In the genomic region with DNA sequence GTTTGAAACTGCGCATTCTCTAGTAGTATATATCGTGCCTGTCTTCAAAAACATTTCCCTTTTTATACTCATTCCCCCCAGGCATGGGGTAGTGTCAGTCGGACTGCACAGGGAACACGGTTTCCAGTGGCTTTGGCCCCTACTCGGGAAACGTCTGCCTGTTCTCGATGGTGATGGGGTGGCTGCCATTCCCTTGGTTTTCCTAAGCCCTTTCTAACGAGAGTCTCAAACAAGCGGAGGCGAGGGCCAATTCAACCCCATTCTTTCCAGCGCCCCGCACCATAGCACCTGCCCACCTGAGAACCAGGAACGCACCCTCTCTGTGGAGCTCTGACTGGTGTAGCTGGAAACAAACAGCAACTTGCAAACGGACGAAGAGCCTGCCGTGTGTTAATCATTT, we compare ENCODE assay signal across 17 cellular contexts.
A peak's percentile ranks its signal among the peaks of the same experiment; 100 is the strongest.
DNase-seq lines count a peak whose midpoint lies in the region; ATAC-seq, FAIRE-seq and TF ChIP-seq lines count a peak whose summit lies in the region.
"Had no signal": no experiment of that assay in that cellular context is flagged by ENCODE, and none has a peak within 500 bp of the region (broad histone marks: within the 10 kb centered on the region; RNA-seq: fewer than 3 reads in every experiment).

No MANE protein-coding gene starts in this region.

- CTCF ChIA-PET in HepG2 (lab: Yijun Ruan, JAX; ENCODE audit: low intra/inter-chr PET ratio, low total read pairs) = no interaction called here

- TF ChIP-seq POLR2A in HepG2 (IDR thresholded peaks at IDR 0.05; ENCODE audit: insufficient read depth in 1 of 2, low read depth in 2 of 2, low read length in 2 of 2) = no peak; a peak in 1 of 4 replicates
- TF ChIP-seq POLR2A in right lobe of liver (IDR thresholded peaks at IDR 0.05) = no peak

- H4K20me1 ChIP-seq in HepG2 (ENCODE audit: insufficient read depth, low read length) (peaks cover 30% of the 10 kb centered on the region), osteoblast (ENCODE audit: insufficient read depth, low read length) (no peaks in the 10 kb centered on the region)

- H3K4me2 ChIP-seq in HepG2 (ENCODE audit: low read depth, low read length) = no peak overlapping the region
- no peak overlapping the region for H3K4me2 ChIP-seq in osteoblast (ENCODE audit: insufficient read depth, low read length)
- H3K4me2 ChIP-seq: PC-9, SK-N-SH had no signal

- DNase-seq in HepG2 (ENCODE audit: low spot score) (no peak), right lobe of liver (no peak), endodermal cell (no peak), osteoblast (ENCODE audit: insufficient read length, low spot score, missing footprints) (peak; percentile 22), ureter (ENCODE audit: low spot score) (no peak), islet precursor cell (no peak), HuH-7 (ENCODE audit: low spot score) (no peak)
- DNase-seq: activated gamma-delta T cell treated with Interleukin-2 at 50 U/mL for 16 hours; Calu3; KBM-7; NCI-H2081 treated with DMSO at 0.1 percent for 48 hours; NCI-H526 treated with DMSO at 0.1 percent for 48 hours; PC-9; SK-N-SH; stimulated activated naive CD4-positive, alpha-beta T cell treated with Interleukin-2 at 50 U/mL for 16 hours had no signal

- BruUV-seq in HepG2 (replicated peaks; lab: Mats Ljungman, UMichigan) = TSS peak; percentile 10

- H3K9ac ChIP-seq in HepG2 (ENCODE audit: insufficient read depth, low read depth, low read length) (no peak overlapping the region), endodermal cell (ENCODE audit: extremely low read depth, low read length, poor library complexity, severe bottlenecking) (no peak overlapping the region)
- H3K9ac ChIP-seq: SK-N-SH had no signal

- ATAC-seq in HepG2 (no peak), right lobe of liver (no peak), HG03280 (IDR thresholded peaks at IDR 0.05; ENCODE audit: unreplicated experiment) (no peak)
- ATAC-seq: GM12878 had no signal

- H3K27me3 Mint-ChIP-seq in endodermal cell (ENCODE audit: insufficient read depth) = no peaks in the 10 kb centered on the region

- H3K4me1 ChIP-seq in HepG2 (ENCODE audit: insufficient read depth, low read length) (peaks cover 23% of the 10 kb centered on the region), right lobe of liver (no peaks in the 10 kb centered on the region), endodermal cell (ENCODE audit: control insufficient read depth, insufficient read depth, low read length) (peaks cover 15% of the 10 kb centered on the region), osteoblast (ENCODE audit: insufficient read depth, low read length) (peaks cover 44% of the 10 kb centered on the region)

- WGBS in HepG2 (ENCODE audit: low lambda C conversion rate) = 96% methylated on average over 16 of the region's 16 CpGs
- WGBS in right lobe of liver (ENCODE audit: insufficient coverage, low coverage, low lambda C conversion rate, missing lambda C conversion rate) = 82% methylated on average over 13 of the region's 16 CpGs
- 91 to 97% methylated on average over 11 to 16 of the region's 16 CpGs for WGBS in endodermal cell (ENCODE audit: insufficient coverage in 1 of 2, insufficient read length in 1 of 2), 2 experiments

- no peak overlapping the region for H3K27ac ChIP-seq in HepG2 (ENCODE audit: extremely low read length, insufficient read depth, low read length)
- H3K27ac ChIP-seq in right lobe of liver = no peak overlapping the region
- no peak overlapping the region for H3K27ac ChIP-seq in endodermal cell (ENCODE audit: low read depth, low read length)
- peak overlapping the region; percentile 96 for H3K27ac ChIP-seq in osteoblast (ENCODE audit: low read depth, low read length)
- H3K27ac ChIP-seq: PC-9 had no signal

- no peaks in the 10 kb centered on the region for H3K9me3 ChIP-seq in HepG2 (ENCODE audit: low read length)
- no peaks in the 10 kb centered on the region for H3K9me3 ChIP-seq in right lobe of liver
- H3K9me3 ChIP-seq in endodermal cell (ENCODE audit: control insufficient read depth, low read length) = no peaks in the 10 kb centered on the region
- H3K9me3 ChIP-seq in osteoblast (ENCODE audit: low read depth, low read length) = no peaks in the 10 kb centered on the region
- H3K9me3 ChIP-seq: SK-N-SH had no signal

- no peak for TF ChIP-seq RAD21 in HepG2 (CRISPR knock-in tag; IDR thresholded peaks at IDR 0.05)

- no peaks in the 10 kb centered on the region for H3K9me3 Mint-ChIP-seq in endodermal cell

- intact Hi-C loops in HepG2 (cut with micrococcal nuclease; ENCODE audit: unreplicated experiment) = loop anchor here (5.0 kb wide), 2 partner anchors 203 to 592 kb away; no protein-coding TSS in a partner anchor
- intact Hi-C loops in right lobe of liver (cut with DNase I) = loop anchor here (10.0 kb wide), 2 partner anchors 206 to 414 kb away; no protein-coding TSS in a partner anchor

- in situ Hi-C loops in HepG2 (cut with HindIII; ENCODE audit: extremely low pct_ligation_motif_present, low pct_unique_long_range_greater_than_20kb) = loop anchor here (10.0 to 25.0 kb wide), 2 partner anchors 206 to 587 kb away; no protein-coding TSS in a partner anchor

- no peaks in the 10 kb centered on the region for H3K27me3 ChIP-seq in HepG2 (ENCODE audit: control insufficient read depth in 1 of 2, insufficient read depth in 2 of 2, low read length in 2 of 2)
- no peaks in the 10 kb centered on the region for H3K27me3 ChIP-seq in right lobe of liver
- no peaks in the 10 kb centered on the region for H3K27me3 ChIP-seq in endodermal cell (ENCODE audit: control insufficient read depth, insufficient read depth, low read length, poor library complexity, severe bottlenecking)
- no peaks in the 10 kb centered on the region for H3K27me3 ChIP-seq in osteoblast (ENCODE audit: insufficient read depth, low read length)

- H3K27ac Mint-ChIP-seq in endodermal cell = peak overlapping the region; percentile 71

- peaks cover 34% of the 10 kb centered on the region for H3K4me1 Mint-ChIP-seq in endodermal cell

- no peak overlapping the region for H3K4me3 Mint-ChIP-seq in endodermal cell

- peaks cover 55% of the 10 kb centered on the region for H3K36me3 Mint-ChIP-seq in endodermal cell (ENCODE audit: low read depth)

- H3K36me3 ChIP-seq in HepG2 (replicated peaks in 1 of 2; ENCODE audit: control insufficient read depth in 1 of 2, insufficient read depth in 2 of 2, low read length in 2 of 2) = peaks cover 29 to 64% of the 10 kb centered on the region in 2 experiments
- H3K36me3 ChIP-seq in right lobe of liver = peaks cover 0 to 50% (median 11%) of the 10 kb centered on the region in 4 donors
- H3K36me3 ChIP-seq in endodermal cell (ENCODE audit: control insufficient read depth, insufficient read depth, low read length) = peaks cover 84% of the 10 kb centered on the region
- peaks cover 40% of the 10 kb centered on the region for H3K36me3 ChIP-seq in osteoblast (ENCODE audit: insufficient read depth, low read length)

- no peak for TF ChIP-seq EP300 in HepG2 (IDR thresholded peaks at IDR 0.05; ENCODE audit: low read depth in 2 of 2, low read length in 2 of 2)
- TF ChIP-seq EP300 in HepG2 (CRISPR knock-in tag; IDR thresholded peaks at IDR 0.05; ENCODE audit: borderline replicate concordance) = no peak

- FAIRE-seq in HepG2 (lab: Jason Lieb, UNC) = no peak
- FAIRE-seq: GM12878 had no signal

- H2AFZ ChIP-seq in HepG2 (ENCODE audit: low read length) = no peak overlapping the region
- H2AFZ ChIP-seq in osteoblast (ENCODE audit: low read length) = no peak overlapping the region
- H2AFZ ChIP-seq: PC-9 had no signal

- H3K4me3 ChIP-seq in HepG2 (replicated peaks in 1 of 3; ENCODE audit: insufficient read depth in 1 of 3, low read depth in 2 of 3, low read length in 3 of 3) = no peak overlapping the region
- H3K4me3 ChIP-seq in right lobe of liver = no peak overlapping the region
- H3K4me3 ChIP-seq in endodermal cell (ENCODE audit: low read length) = no peak overlapping the region
- H3K4me3 ChIP-seq in osteoblast (ENCODE audit: insufficient read depth, low read length) = no peak overlapping the region
- H3K4me3 ChIP-seq: GM12878, PC-9 had no signal

- TF ChIP-seq CTCF in HepG2 (CRISPR knock-in tag; IDR thresholded peaks at IDR 0.05) (no peak), right lobe of liver (IDR thresholded peaks at IDR 0.05) (no peak), endodermal cell (conservative IDR thresholded peaks at IDR 0.05) (no peak), osteoblast (IDR thresholded peaks at IDR 0.05; ENCODE audit: extremely low read depth, low read depth, low read length) (no peak)

- no peaks in the 10 kb centered on the region for H3K79me2 ChIP-seq in HepG2 (ENCODE audit: insufficient read depth, low read length)
- H3K79me2 ChIP-seq in osteoblast (ENCODE audit: insufficient read depth, low read length) = peaks cover 9% of the 10 kb centered on the region

- POLR2A ChIA-PET in HepG2 (lab: Yijun Ruan, JAX) = no interaction called here

TF ChIP-seq in HepG2, 621 proteins besides CTCF, POLR2A, EP300 and RAD21:
- TF ChIP-seq, protein P1, sequence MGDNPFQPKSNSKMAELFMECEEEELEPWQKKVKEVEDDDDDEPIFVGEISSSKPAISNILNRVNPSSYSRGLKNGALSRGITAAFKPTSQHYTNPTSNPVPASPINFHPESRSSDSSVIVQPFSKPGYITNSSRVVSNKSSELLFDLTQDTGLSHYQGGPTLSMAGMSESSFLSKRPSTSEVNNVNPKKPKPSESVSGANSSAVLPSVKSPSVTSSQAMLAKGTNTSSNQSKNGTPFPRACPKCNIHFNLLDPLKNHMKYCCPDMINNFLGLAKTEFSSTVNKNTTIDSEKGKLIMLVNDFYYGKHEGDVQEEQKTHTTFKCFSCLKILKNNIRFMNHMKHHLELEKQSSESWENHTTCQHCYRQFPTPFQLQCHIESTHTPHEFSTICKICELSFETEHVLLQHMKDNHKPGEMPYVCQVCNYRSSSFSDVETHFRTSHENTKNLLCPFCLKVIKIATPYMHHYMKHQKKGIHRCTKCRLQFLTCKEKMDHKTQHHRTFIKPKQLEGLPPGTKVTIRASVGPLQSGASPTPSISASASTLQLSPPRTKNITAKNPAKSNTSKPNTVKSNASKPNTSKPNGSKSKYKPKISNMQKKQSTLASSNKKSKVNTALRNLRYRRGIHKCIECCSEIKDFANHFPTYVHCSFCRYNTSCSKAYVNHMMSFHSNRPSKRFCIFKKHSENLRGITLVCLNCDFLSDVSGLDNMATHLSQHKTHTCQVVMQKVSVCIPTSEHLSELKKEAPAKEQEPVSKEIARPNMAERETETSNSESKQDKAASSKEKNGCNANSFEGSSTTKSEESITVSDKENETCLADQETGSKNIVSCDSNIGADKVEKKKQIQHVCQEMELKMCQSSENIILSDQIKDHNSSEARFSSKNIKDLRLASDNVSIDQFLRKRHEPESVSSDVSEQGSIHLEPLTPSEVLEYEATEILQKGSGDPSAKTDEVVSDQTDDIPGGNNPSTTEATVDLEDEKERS (CRISPR knock-in tag; IDR thresholded peaks at IDR 0.05) = no peak
- TF ChIP-seq ZBTB38 (CRISPR knock-in tag; IDR thresholded peaks at IDR 0.05) = 0 out of 2 replicates have a peak, but pooled peaks have one; percentile 52
